In the genomic region with DNA sequence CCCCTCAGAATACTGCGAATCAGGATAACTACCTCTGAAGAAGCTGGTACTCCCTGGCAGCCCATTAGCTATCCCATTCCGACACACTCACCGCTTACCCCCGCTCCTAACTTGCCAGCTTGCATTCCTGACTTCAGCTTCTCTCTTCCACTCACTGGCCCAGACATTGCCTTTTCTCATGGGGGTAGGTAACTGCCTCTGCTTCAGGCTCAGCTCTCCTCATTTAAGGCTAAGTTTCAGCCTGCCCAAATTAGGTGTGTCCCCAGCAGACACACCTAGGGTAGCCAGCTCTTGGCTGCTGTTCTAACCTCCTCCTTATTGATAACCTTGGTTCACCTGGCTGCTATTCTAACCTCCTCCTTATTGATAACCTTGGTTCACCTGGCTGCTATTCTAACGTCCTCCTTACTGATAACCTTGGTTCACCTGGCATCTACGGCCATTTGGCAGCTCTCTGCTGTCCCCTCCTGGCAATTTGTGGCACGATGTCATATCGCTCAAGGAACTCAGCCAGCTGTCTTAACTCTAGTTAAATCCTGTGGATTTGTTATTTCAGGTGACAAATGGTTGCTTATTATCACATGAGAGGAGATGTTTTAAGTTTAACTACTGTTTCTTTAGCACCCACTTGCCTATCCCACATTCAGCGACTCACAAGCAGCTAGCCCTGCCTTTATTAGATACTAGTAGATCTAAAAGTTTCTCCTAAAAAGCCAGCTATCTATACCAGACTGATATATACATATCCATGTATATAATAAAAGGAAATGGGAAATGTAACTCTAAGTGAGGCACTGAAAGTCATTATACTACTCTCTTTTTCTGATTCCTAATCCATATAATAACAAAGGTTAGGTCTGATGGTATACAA, we compare ENCODE assay signal across 8 cellular contexts.
DNase-seq lines count a peak whose midpoint lies in the region; ATAC-seq and TF ChIP-seq lines count a peak whose summit lies in the region.

No MANE protein-coding gene starts in this region.

- no peaks in the 10 kb centered on the region for H3F3A ChIP-seq in PC-9 (ENCODE audit: insufficient read depth, low read depth)

- BruUV-seq in PC-9 (replicated peaks; lab: Mats Ljungman, UMichigan), result no TSS peak

- H3K36me3 ChIP-seq in PC-9 (ENCODE audit: low read depth), result no peaks in the 10 kb centered on the region

- H3K27ac Mint-ChIP-seq in CD14-positive monocyte (no peak overlapping the region), glutamatergic neuron (ENCODE audit: unreplicated experiment) (no peak overlapping the region), type B pancreatic cell (no peak overlapping the region)

- TF ChIP-seq CTCF in CD14-positive monocyte (IDR thresholded peaks at IDR 0.05), result peak; percentile 18
- peak; percentile 59 for TF ChIP-seq CTCF in GM20000 (IDR thresholded peaks at IDR 0.05; ENCODE audit: extremely low read depth, missing control alignments)
- TF ChIP-seq CTCF in PC-9 (conservative IDR thresholded peaks at IDR 0.05), result peak; percentile 86
- TF ChIP-seq CTCF in glutamatergic neuron (IDR thresholded peaks at IDR 0.05; ENCODE audit: partially characterized antibody, unreplicated experiment), result peak; percentile 53
- TF ChIP-seq CTCF in type B pancreatic cell (conservative IDR thresholded peaks at IDR 0.05), result peak; percentile 68

- ATAC-seq in HG03135 (IDR thresholded peaks at IDR 0.05; ENCODE audit: unreplicated experiment), result no peak
- no peak for ATAC-seq in GM21390 (IDR thresholded peaks at IDR 0.05; ENCODE audit: unreplicated experiment)
- no peak for ATAC-seq in HG02571 (IDR thresholded peaks at IDR 0.05; ENCODE audit: unreplicated experiment)

- H4K20me1 ChIP-seq in PC-9 (ENCODE audit: insufficient read depth), result no peaks in the 10 kb centered on the region

- H3K36me3 Mint-ChIP-seq in CD14-positive monocyte, result no peaks in the 10 kb centered on the region
- no peaks in the 10 kb centered on the region for H3K36me3 Mint-ChIP-seq in glutamatergic neuron (ENCODE audit: unreplicated experiment)
- H3K36me3 Mint-ChIP-seq in type B pancreatic cell, result no peaks in the 10 kb centered on the region

- no peak overlapping the region for H3K4me3 Mint-ChIP-seq in CD14-positive monocyte
- no peak overlapping the region for H3K4me3 Mint-ChIP-seq in glutamatergic neuron (ENCODE audit: unreplicated experiment)
- H3K4me3 Mint-ChIP-seq in type B pancreatic cell, result no peak overlapping the region

- no peaks in the 10 kb centered on the region for H3K27me3 ChIP-seq in PC-9 (ENCODE audit: insufficient read depth, low read depth)

- H3K27ac ChIP-seq in PC-9, result no peak overlapping the region

- POLR2A ChIA-PET in PC-9 (lab: Charles Lee; ENCODE audit: unreplicated experiment), result no interaction called here

- CTCF ChIA-PET in PC-9 (lab: Charles Lee), result interaction anchor here (0.6 to 2.2 kb wide), 2 partner anchors 172 to 1935 kb away, joined by 3 to 8 read pairs; no protein-coding TSS in a partner anchor

- H3K4me2 ChIP-seq in PC-9, result no peak overlapping the region

- H3K9me3 ChIP-seq in PC-9 (ENCODE audit: insufficient read depth, low read depth), result no peaks in the 10 kb centered on the region

- H3K4me3 ChIP-seq in PC-9, result no peak overlapping the region

- peaks cover 7% of the 10 kb centered on the region; the same call in 1 of the 2 replicates for H3K4me1 ChIP-seq in PC-9 (replicated peaks; ENCODE audit: insufficient read depth)

- H3K79me2 ChIP-seq in PC-9 (ENCODE audit: low read depth), result no peaks in the 10 kb centered on the region

- H3K27me3 Mint-ChIP-seq in CD14-positive monocyte (ENCODE audit: low read depth in 3 of 3) (peaks cover 1 to 5% (median 5%) of the 10 kb centered on the region in 3 donors), glutamatergic neuron (ENCODE audit: unreplicated experiment) (peaks cover 2% of the 10 kb centered on the region), type B pancreatic cell (peaks cover 21% of the 10 kb centered on the region)

- H3K4me1 Mint-ChIP-seq in CD14-positive monocyte (peaks cover 27% of the 10 kb centered on the region), glutamatergic neuron (ENCODE audit: low read depth, unreplicated experiment) (no peaks in the 10 kb centered on the region), type B pancreatic cell (ENCODE audit: unreplicated experiment) (peaks cover 14% of the 10 kb centered on the region)

- DNase-seq in CD14-positive monocyte (ENCODE audit: low spot score) (no peak), GM20000 (ENCODE audit: low spot score) (peak; percentile 17), PC-9 (peak in 1 of 2 experiments; percentile 55), glutamatergic neuron (peak; percentile 48), type B pancreatic cell (ENCODE audit: extremely low spot score, unreplicated experiment) (no peak)

- intact Hi-C loops in CD14-positive monocyte (cut with micrococcal nuclease) (no loop called here), PC-9 (cut with micrococcal nuclease; ENCODE audit: unreplicated experiment) (loop anchor here (1.0 kb wide), 1 partner anchor 416 kb away; no protein-coding TSS in a partner anchor)

- no peak overlapping the region for H2AFZ ChIP-seq in PC-9

- H3K9me3 Mint-ChIP-seq in CD14-positive monocyte (no peaks in the 10 kb centered on the region), glutamatergic neuron (ENCODE audit: unreplicated experiment) (no peaks in the 10 kb centered on the region), type B pancreatic cell (no peaks in the 10 kb centered on the region)

- H3K9me2 ChIP-seq in PC-9 (ENCODE audit: insufficient read depth), result no peaks in the 10 kb centered on the region

Comparison
In these comparisons a context has a peak if more than half of its experiments do, and no peak if none do; other contexts are left out.
1. DNase-seq: peak in GM20000 (single experiment) and glutamatergic neuron (single experiment); none in CD14-positive monocyte (single experiment) and type B pancreatic cell (single experiment).
2. CTCF ChIP-seq: peak in every context shown above with its lines; median percentile 86 in PC-9; 68 in type B pancreatic cell; 59 in GM20000; 53 in glutamatergic neuron; 18 in CD14-positive monocyte.